ENCODE assay signal across 1 cellular context in genomic region chr3:143366672-143367071, GRCh38.
A peak's percentile ranks its signal among the peaks of the same experiment; 100 is the strongest.
TF ChIP-seq lines count a peak whose summit lies in the region.

No MANE protein-coding gene starts in this region.

TF ChIP-seq in K562, 482 proteins besides CTCF, POLR2A, EP300 and RAD21 (continued from another document):
- TF ChIP-seq RREB1 (CRISPR knock-in tag; IDR thresholded peaks at IDR 0.05) (no peak), ATF2 (CRISPR knock-in tag; IDR thresholded peaks at IDR 0.05) (no peak), ZNF76 (CRISPR knock-in tag; IDR thresholded peaks at IDR 0.05; ENCODE audit: borderline replicate concordance) (no peak), SMC3 (conservative IDR thresholded peaks at IDR 0.05; ENCODE audit: insufficient read depth, low read depth, low read length) (0 out of 2 replicates have a peak, but pooled peaks have one; percentile 17), CAMTA2 (CRISPR knock-in tag; conservative IDR thresholded peaks at IDR 0.05) (no peak), ZNF592 (IDR thresholded peaks at IDR 0.05) (no peak), PRDM10 (IDR thresholded peaks at IDR 0.05; ENCODE audit: partially characterized antibody) (peak; percentile 73), NCOR1 (IDR thresholded peaks at IDR 0.05) (no peak), JUND (IDR thresholded peaks at IDR 0.05; ENCODE audit: borderline replicate concordance, low read depth, low read length) (0 out of 2 replicates have a peak, but pooled peaks have one; percentile 13), JUND (tag; IDR thresholded peaks at IDR 0.05; ENCODE audit: borderline replicate concordance, low read depth, low read length) (no peak), SPI1 (IDR thresholded peaks at IDR 0.05; ENCODE audit: borderline replicate concordance, low read depth, low read length) (peak; percentile 46; the same call in 1 of the 2 replicates), ESRRA (IDR thresholded peaks at IDR 0.05; ENCODE audit: borderline replicate concordance, low read depth) (no peak), ARID1B (IDR thresholded peaks at IDR 0.05) (peak; percentile 48), FOXJ3 (CRISPR knock-in tag; IDR thresholded peaks at IDR 0.05) (no peak), SMARCA4 (IDR thresholded peaks at IDR 0.05) (peak; percentile 58)
